9 cellular contexts compared by ENCODE assay signal in the genomic region with DNA sequence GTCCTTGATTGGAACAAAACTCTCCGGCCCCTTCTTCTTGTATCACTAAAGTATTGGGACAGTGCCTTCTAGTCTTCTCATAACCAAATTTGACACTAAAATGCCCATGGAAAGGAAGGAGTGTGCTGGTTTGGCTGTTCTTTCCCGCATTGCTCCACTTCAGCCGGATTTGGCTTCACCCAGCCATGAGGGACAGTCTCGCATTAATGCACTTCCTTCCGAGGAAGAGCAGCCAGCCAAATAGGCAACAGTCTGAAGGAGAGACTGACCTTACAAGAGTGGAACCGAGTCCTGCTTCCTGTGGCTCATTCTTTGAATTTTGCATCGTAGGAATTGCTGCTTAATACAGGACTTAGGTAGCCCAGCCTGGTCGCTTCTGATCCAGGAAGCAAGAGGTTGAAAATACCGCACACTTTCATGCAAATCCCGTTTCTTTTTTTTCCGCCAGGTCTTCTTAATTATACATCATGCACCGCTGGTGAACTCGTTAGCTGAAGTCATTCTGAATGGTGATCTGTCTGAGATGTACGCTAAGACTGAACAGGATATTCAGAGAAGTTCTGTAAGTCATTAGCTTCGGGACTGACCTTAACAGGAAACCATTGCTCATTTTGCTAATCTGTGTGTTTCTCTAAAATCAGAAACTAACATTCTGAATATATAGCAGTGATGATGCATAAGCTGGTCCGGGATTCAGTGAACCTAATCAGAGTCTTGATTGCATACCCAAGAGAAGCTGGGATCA. TPM values are rescaled to one million over a fixed set of nuclear protein-coding genes. Genes with fewer than 3 reads are reported as not detected.
DNase-seq lines count a peak whose midpoint lies in the region; ATAC-seq and TF ChIP-seq lines count a peak whose summit lies in the region.
"Had no signal": no experiment of that assay in that cellular context is flagged by ENCODE, and none has a peak within 500 bp of the region (broad histone marks: within the 10 kb centered on the region; RNA-seq: fewer than 3 reads in every experiment).

No MANE protein-coding gene starts in this region.

- no peaks in the 10 kb centered on the region for H3K36me3 ChIP-seq in PC-9 (ENCODE audit: low read depth)

- no peaks in the 10 kb centered on the region for H4K20me1 ChIP-seq in PC-9 (ENCODE audit: insufficient read depth)

- no peaks in the 10 kb centered on the region for H3K27me3 ChIP-seq in PC-9 (ENCODE audit: insufficient read depth, low read depth)

- intact Hi-C loops in PC-9 (cut with micrococcal nuclease; ENCODE audit: unreplicated experiment) = no loop called here

- H3K4me2 ChIP-seq in PC-9 = no peak overlapping the region

- no peaks in the 10 kb centered on the region for H3K9me2 ChIP-seq in PC-9 (ENCODE audit: insufficient read depth)

- peaks cover 14% of the 10 kb centered on the region; the same call in 1 of the 2 replicates for H3F3A ChIP-seq in PC-9 (ENCODE audit: insufficient read depth, low read depth)

- H3K27ac ChIP-seq in PC-9 = no peak overlapping the region

- peaks cover 22% of the 10 kb centered on the region for H3K4me1 ChIP-seq in PC-9 (replicated peaks; ENCODE audit: insufficient read depth)

- H3K27me3 Mint-ChIP-seq in memory B cell = no peaks in the 10 kb centered on the region

- DNase-seq in NCI-H526 (lab: John Stamatoyannopoulos, UW) (peak; percentile 59 to 84), memory B cell (ENCODE audit: low spot score in 2 of 2) (no peak), CD1c-positive myeloid dendritic cell (ENCODE audit: extremely low spot score) (no peak), C1 segment of cervical spinal cord (lab: John Stamatoyannopoulos, UW) (no peak), PC-9 (no peak)
- no peak for DNase-seq in effector CD4-positive, alpha-beta T cell
- DNase-seq: cortex of kidney had no signal

- no TSS peak for BruUV-seq in PC-9 (replicated peaks; lab: Mats Ljungman, UMichigan)

- CTCF ChIA-PET in PC-9 (lab: Charles Lee) = interaction anchor here (0.6 to 2.5 kb wide), 7 partner anchors 9 to 732 kb away, joined by 3 to 25 read pairs (median 4); a partner anchor contains a TSS

- peak overlapping the region; percentile 50 for H3K27ac Mint-ChIP-seq in memory B cell

- peaks cover 28% of the 10 kb centered on the region for H3K4me1 Mint-ChIP-seq in memory B cell

- H3K9me3 Mint-ChIP-seq in memory B cell = no peaks in the 10 kb centered on the region

- H3K79me2 ChIP-seq in PC-9 (ENCODE audit: low read depth) = no peaks in the 10 kb centered on the region

- TF ChIP-seq CTCF in PC-9 (conservative IDR thresholded peaks at IDR 0.05) = no peak

- TF ChIP-seq POLR2A in GM18505 (IDR thresholded peaks at IDR 0.05; ENCODE audit: borderline replicate concordance, extremely low read depth, insufficient read depth, insufficient read length) = no peak

- ATAC-seq in GM18505 (IDR thresholded peaks at IDR 0.05; ENCODE audit: unreplicated experiment) = peak; percentile 35
- ATAC-seq in GM21447 (IDR thresholded peaks at IDR 0.05; ENCODE audit: unreplicated experiment) = peak; percentile 57
- peak; percentile 20 for ATAC-seq in memory B cell (ENCODE audit: low read depth)

- POLR2A ChIA-PET in PC-9 (lab: Charles Lee; ENCODE audit: unreplicated experiment) = no interaction called here

- H3K4me3 Mint-ChIP-seq in memory B cell = peak overlapping the region; percentile 49

- peaks cover 15% of the 10 kb centered on the region for H3K36me3 Mint-ChIP-seq in memory B cell

- H2AFZ ChIP-seq in PC-9 = no peak overlapping the region

- no peak overlapping the region for H3K4me3 ChIP-seq in PC-9

- H3K9me3 ChIP-seq in PC-9 (ENCODE audit: insufficient read depth, low read depth) = no peaks in the 10 kb centered on the region

RNA-seq across cellular contexts. Expression of a gene that starts 38.2 kb away (rescaled TPM):
- 34.9 and 45.0 TPM in 2 replicates for total RNA-seq in PC-9 (2021)

RNA-seq across cellular contexts. Expression of a gene that starts 40.3 kb away (rescaled TPM):
- 33.1 and 42.4 TPM in 2 replicates for total RNA-seq in PC-9 (2021)

Comparison
In these comparisons a context has a peak if more than half of its experiments do, and no peak if none do; other contexts are left out.
1. DNase-seq: peak in NCI-H526 (2 of 2); none in memory B cell (0 of 2), effector CD4-positive, alpha-beta T cell (single experiment), CD1c-positive myeloid dendritic cell (single experiment), C1 segment of cervical spinal cord (0 of 14) and PC-9 (0 of 2).
2. Peak in every context shown above with its lines, with median percentiles within 50 percentile points of each other: ATAC-seq.